ENCODE assay signal across 8 cellular contexts in genomic region chr3:174125267-174125844, GRCh38.
DNase-seq lines count a peak whose midpoint lies in the region; ATAC-seq and TF ChIP-seq lines count a peak whose summit lies in the region.

No MANE protein-coding gene starts in this region.

- intact Hi-C loops in naive thymus-derived CD4-positive, alpha-beta T cell (cut with micrococcal nuclease), result no loop called here

- H3K27ac ChIP-seq in naive thymus-derived CD4-positive, alpha-beta T cell (ENCODE audit: low read depth, low read length), result no peak overlapping the region

- H3K4me1 ChIP-seq in NT2/D1 (ENCODE audit: insufficient read depth, insufficient read length), result no peaks in the 10 kb centered on the region
- no peaks in the 10 kb centered on the region for H3K4me1 ChIP-seq in naive thymus-derived CD4-positive, alpha-beta T cell (ENCODE audit: control insufficient read depth in 2 of 2, insufficient read depth in 2 of 2, low read length in 2 of 2)

- no peak overlapping the region for H3K9ac ChIP-seq in NT2/D1 (ENCODE audit: insufficient read length, low read depth)

- H3K9me3 ChIP-seq in NT2/D1 (ENCODE audit: insufficient read depth, low read length), result no peaks in the 10 kb centered on the region
- H3K9me3 ChIP-seq in naive thymus-derived CD4-positive, alpha-beta T cell (ENCODE audit: control insufficient read depth in 2 of 3, low read length in 3 of 3), result no peaks in the 10 kb centered on the region

- peaks cover 0 to under 1% (median 0%) of the 10 kb centered on the region in 11 donors for H3K9me3 Mint-ChIP-seq in naive thymus-derived CD4-positive, alpha-beta T cell

- H3K36me3 Mint-ChIP-seq in naive thymus-derived CD4-positive, alpha-beta T cell, result no peaks in the 10 kb centered on the region

- no peaks in the 10 kb centered on the region for H3K36me3 ChIP-seq in BJ (ENCODE audit: control insufficient read depth, insufficient read depth, low read length)
- H3K36me3 ChIP-seq in NT2/D1 (ENCODE audit: insufficient read depth, insufficient read length, low read length), result no peaks in the 10 kb centered on the region
- no peaks in the 10 kb centered on the region for H3K36me3 ChIP-seq in naive thymus-derived CD4-positive, alpha-beta T cell (ENCODE audit: control insufficient read depth in 2 of 3, insufficient read depth in 3 of 3, low read length in 3 of 3)

- H3K4me3 ChIP-seq in BJ (ENCODE audit: low read depth, low read length) (no peak overlapping the region), NT2/D1 (ENCODE audit: insufficient read length, low read depth) (no peak overlapping the region), foreskin fibroblast (ENCODE audit: low read depth in 1 of 2, low read length in 2 of 2) (no peak overlapping the region)
- no peak overlapping the region for H3K4me3 ChIP-seq in naive thymus-derived CD4-positive, alpha-beta T cell (ENCODE audit: low read length)

- no peaks in the 10 kb centered on the region for H3K27me3 Mint-ChIP-seq in naive thymus-derived CD4-positive, alpha-beta T cell

- POLR2A ChIA-PET in BJ (lab: Charles Lee), result no interaction called here
- POLR2A ChIA-PET in naive thymus-derived CD4-positive, alpha-beta T cell (lab: Charles Lee), result no interaction called here

- H3K4me3 Mint-ChIP-seq in naive thymus-derived CD4-positive, alpha-beta T cell, result no peak overlapping the region

- H3K27me3 ChIP-seq in BJ (ENCODE audit: control insufficient read depth, insufficient read depth, low read length) (no peaks in the 10 kb centered on the region), NT2/D1 (ENCODE audit: insufficient read depth, insufficient read length) (no peaks in the 10 kb centered on the region)
- no peaks in the 10 kb centered on the region for H3K27me3 ChIP-seq in naive thymus-derived CD4-positive, alpha-beta T cell (ENCODE audit: control insufficient read depth in 2 of 2, insufficient read depth in 2 of 2, low read length in 2 of 2)

- DNase-seq in BJ (ENCODE audit: low read depth), result no peak
- DNase-seq in HuH-7 (ENCODE audit: low spot score), result peak; percentile 2
- peak; percentile 43 for DNase-seq in NT2/D1 (ENCODE audit: low read depth, low spot score)
- peak; percentile 20 to 61 for DNase-seq in foreskin fibroblast
- DNase-seq in naive thymus-derived CD4-positive, alpha-beta T cell, result no peak

- no peak for ATAC-seq in GM19455 (IDR thresholded peaks at IDR 0.05; ENCODE audit: unreplicated experiment)
- ATAC-seq in naive thymus-derived CD4-positive, alpha-beta T cell, result no peak
- ATAC-seq in GM19351 (IDR thresholded peaks at IDR 0.05; ENCODE audit: unreplicated experiment), result no peak
- no peak for ATAC-seq in GM18498 (IDR thresholded peaks at IDR 0.05; ENCODE audit: unreplicated experiment)

- H3K4me1 Mint-ChIP-seq in naive thymus-derived CD4-positive, alpha-beta T cell, result no peaks in the 10 kb centered on the region

- CTCF ChIA-PET in BJ (lab: Yijun Ruan, JAX), result interaction anchor here (0.6 to 1.8 kb wide), 7 partner anchors 10 to 1273 kb away, joined by 3 to 6 read pairs (median 4); no protein-coding TSS in a partner anchor
- CTCF ChIA-PET in naive thymus-derived CD4-positive, alpha-beta T cell (lab: Charles Lee), result no interaction called here

- no peak overlapping the region for H3K27ac Mint-ChIP-seq in naive thymus-derived CD4-positive, alpha-beta T cell

- TF ChIP-seq CTCF in BJ (IDR thresholded peaks at IDR 0.05; ENCODE audit: insufficient read depth, low read depth, low read length) (peak; percentile 76), foreskin fibroblast (IDR thresholded peaks at IDR 0.05; ENCODE audit: low read depth, low read length) (peak; percentile 68)

Comparison
In these comparisons a context has a peak if more than half of its experiments do, and no peak if none do; other contexts are left out.
1. DNase-seq: peak in HuH-7 (single experiment), NT2/D1 (single experiment) and foreskin fibroblast (2 of 2); none in BJ (single experiment) and naive thymus-derived CD4-positive, alpha-beta T cell (0 of 9).